Comparison of ENCODE assay signal across 8 cellular contexts in genomic region chr17:81991684-81992513, GRCh38. TPM values are rescaled to one million over a fixed set of nuclear protein-coding genes. Genes with fewer than 3 reads are reported as not detected.
DNase-seq lines count a peak whose midpoint lies in the region; ATAC-seq and TF ChIP-seq lines count a peak whose summit lies in the region.

No MANE protein-coding gene starts in this region.

- H3K4me2 ChIP-seq in osteoblast (ENCODE audit: insufficient read depth, low read length) = peak overlapping the region; percentile 67

- H3K27ac Mint-ChIP-seq in CD4-positive, alpha-beta memory T cell = no peak overlapping the region

- H3K36me3 Mint-ChIP-seq in CD4-positive, alpha-beta memory T cell = peaks cover 4% of the 10 kb centered on the region in 2 donors

- peaks cover 4 to 6% (median 5%) of the 10 kb centered on the region in 4 donors for H3K4me1 Mint-ChIP-seq in CD4-positive, alpha-beta memory T cell

- peak; percentile 89 for DNase-seq in SHP77 treated with DMSO at 0.1 percent for 48 hours (lab: John Stamatoyannopoulos, UW)
- peak; percentile 67 for DNase-seq in fibroblast of villous mesenchyme (ENCODE audit: low read depth)
- peak; percentile 99 for DNase-seq in osteoblast (ENCODE audit: insufficient read length, low spot score, missing footprints)
- DNase-seq in CD4-positive, alpha-beta memory T cell = no peak

- CTCF ChIA-PET in CD4-positive, alpha-beta memory T cell (lab: Charles Lee; ENCODE audit: partially characterized antibody) = no interaction called here

- intact Hi-C loops in CD4-positive, alpha-beta memory T cell (cut with micrococcal nuclease) = no loop called here

- ATAC-seq in GM19467 (IDR thresholded peaks at IDR 0.05; ENCODE audit: unreplicated experiment) (no peak), GM18511 (IDR thresholded peaks at IDR 0.05; ENCODE audit: unreplicated experiment) (no peak), GM19324 (IDR thresholded peaks at IDR 0.05; ENCODE audit: low FRiP score, unreplicated experiment) (no peak)

- H2AFZ ChIP-seq in osteoblast (ENCODE audit: low read length) = no peak overlapping the region

- peaks cover 16% of the 10 kb centered on the region for H3K79me2 ChIP-seq in osteoblast (ENCODE audit: insufficient read depth, low read length)

- 0 out of 2 replicates have a peak overlapping the region, but pooled peaks have one; percentile 0 for H3K9ac ChIP-seq in ES-I3 (ENCODE audit: low read depth, low read length)

- H3K36me3 ChIP-seq in ES-I3 (ENCODE audit: insufficient read depth, low read length) (no peaks in the 10 kb centered on the region), osteoblast (ENCODE audit: insufficient read depth, low read length) (peaks cover 13% of the 10 kb centered on the region)
- H3K36me3 ChIP-seq in CD4-positive, alpha-beta memory T cell (ENCODE audit: insufficient read depth, low read length) = no peaks in the 10 kb centered on the region

- H3K27me3 ChIP-seq in osteoblast (ENCODE audit: insufficient read depth, low read length) = no peaks in the 10 kb centered on the region
- no peaks in the 10 kb centered on the region for H3K27me3 ChIP-seq in CD4-positive, alpha-beta memory T cell (ENCODE audit: insufficient read depth, low read length)

- TF ChIP-seq CTCF in fibroblast of villous mesenchyme (IDR thresholded peaks at IDR 0.05; ENCODE audit: insufficient read depth, low read depth, low read length) (no peak), osteoblast (IDR thresholded peaks at IDR 0.05; ENCODE audit: extremely low read depth, low read depth, low read length) (no peak)

- H3K4me1 ChIP-seq in ES-I3 (ENCODE audit: insufficient read depth, low read length) (peaks cover 32% of the 10 kb centered on the region; the same call in 1 of the 2 replicates), osteoblast (ENCODE audit: insufficient read depth, low read length) (peaks cover 14% of the 10 kb centered on the region)
- no peaks in the 10 kb centered on the region for H3K4me1 ChIP-seq in CD4-positive, alpha-beta memory T cell (ENCODE audit: insufficient read depth, low read length)

- H3K4me3 Mint-ChIP-seq in CD4-positive, alpha-beta memory T cell = no peak overlapping the region

- H3K9me3 ChIP-seq in ES-I3 (ENCODE audit: control insufficient read depth, insufficient read depth, low read length) (no peaks in the 10 kb centered on the region), osteoblast (ENCODE audit: low read depth, low read length) (no peaks in the 10 kb centered on the region)
- H3K9me3 ChIP-seq in CD4-positive, alpha-beta memory T cell (ENCODE audit: control insufficient read depth in 1 of 2, low read length in 2 of 2) = no peaks in the 10 kb centered on the region

- no peaks in the 10 kb centered on the region for H3K9me3 Mint-ChIP-seq in CD4-positive, alpha-beta memory T cell

- POLR2A ChIA-PET in CD4-positive, alpha-beta memory T cell (lab: Charles Lee; ENCODE audit: partially characterized antibody) = no interaction called here

- H4K20me1 ChIP-seq in osteoblast (ENCODE audit: insufficient read depth, low read length) = peaks cover 31% of the 10 kb centered on the region

- H3K4me3 ChIP-seq in fibroblast of villous mesenchyme (ENCODE audit: low read depth, low read length) = peak overlapping the region; percentile 18
- H3K4me3 ChIP-seq in osteoblast (ENCODE audit: insufficient read depth, low read length) = peak overlapping the region; percentile 37
- no peak overlapping the region for H3K4me3 ChIP-seq in CD4-positive, alpha-beta memory T cell (ENCODE audit: low read length in 2 of 2)

- no peaks in the 10 kb centered on the region for H3K27me3 Mint-ChIP-seq in CD4-positive, alpha-beta memory T cell

- no peak overlapping the region for H3K27ac ChIP-seq in osteoblast (ENCODE audit: low read depth, low read length)
- no peak overlapping the region for H3K27ac ChIP-seq in CD4-positive, alpha-beta memory T cell (ENCODE audit: low read depth, low read length)

RNA-seq across cellular contexts. Expression of gene ASPSCR1, which starts 14.5 kb away (rescaled TPM):
- 28.5 and 38.7 TPM in 2 replicates for total RNA-seq in fibroblast of villous mesenchyme
- total RNA-seq in osteoblast = 33.9 and 35.8 TPM in 2 replicates
- total RNA-seq in CD4-positive, alpha-beta memory T cell = 10 to 100 TPM; 40.4 to 40.6 TPM
- polyA plus RNA-seq in CD4-positive, alpha-beta memory T cell = 10 to 100 TPM; 25.1 to 36.7 TPM

RNA-seq across cellular contexts. Expression of gene CENPX, which starts 30.8 kb away (rescaled TPM):
- total RNA-seq in fibroblast of villous mesenchyme (30.7 and 33.2 TPM in 2 replicates), osteoblast (13.8 and 18.8 TPM in 2 replicates)
- total RNA-seq in CD4-positive, alpha-beta memory T cell = 10 to 100 TPM; 33.4 to 35.4 TPM
- 10 to 100 TPM; 37.9 to 70.8 TPM for polyA plus RNA-seq in CD4-positive, alpha-beta memory T cell

RNA-seq across cellular contexts. Expression of gene NOTUM, which starts 30.9 kb away (rescaled TPM):
- total RNA-seq in fibroblast of villous mesenchyme (under 0.01 TPM in 1 of 2 replicates, not detected in the other), osteoblast (0.72 TPM in 1 of 2 replicates, not detected in the other)
- not detected for total RNA-seq in CD4-positive, alpha-beta memory T cell
- polyA plus RNA-seq in CD4-positive, alpha-beta memory T cell = not detected

RNA-seq across cellular contexts. Expression of gene LRRC45, which starts 31.2 kb away (rescaled TPM):
- 12.9 and 13.4 TPM in 2 replicates for total RNA-seq in fibroblast of villous mesenchyme
- total RNA-seq in osteoblast = 12.1 and 13.4 TPM in 2 replicates
- total RNA-seq in CD4-positive, alpha-beta memory T cell = 10 to 100 TPM; 18.0 to 18.7 TPM
- 1 to 10 TPM; 5.7 to 8.2 TPM for polyA plus RNA-seq in CD4-positive, alpha-beta memory T cell

RNA-seq across cellular contexts. Expression of gene RAC3, which starts 39.6 kb away (rescaled TPM):
- total RNA-seq in fibroblast of villous mesenchyme = 6.4 and 9.1 TPM in 2 replicates
- 0.59 and 1.8 TPM in 2 replicates for total RNA-seq in osteoblast
- 1 to 10 TPM in 1 of 2 experiments, under 1 TPM in 1; 0.86 to 2.3 TPM for total RNA-seq in CD4-positive, alpha-beta memory T cell
- under 1 TPM in 1 of 2 donors, not detected in 1; 0.44 TPM for polyA plus RNA-seq in CD4-positive, alpha-beta memory T cell

Comparison
In these comparisons a context has a peak if more than half of its experiments do, and no peak if none do; other contexts are left out.
1. DNase-seq: peak in SHP77 treated with DMSO at 0.1 percent for 48 hours (single experiment), fibroblast of villous mesenchyme (single experiment) and osteoblast (single experiment); none in CD4-positive, alpha-beta memory T cell (0 of 5).
2. H3K4me3 ChIP-seq: peak in fibroblast of villous mesenchyme (single experiment) and osteoblast (single experiment); none in CD4-positive, alpha-beta memory T cell (0 of 2).